8 cellular contexts compared by ENCODE assay signal in the genomic region with DNA sequence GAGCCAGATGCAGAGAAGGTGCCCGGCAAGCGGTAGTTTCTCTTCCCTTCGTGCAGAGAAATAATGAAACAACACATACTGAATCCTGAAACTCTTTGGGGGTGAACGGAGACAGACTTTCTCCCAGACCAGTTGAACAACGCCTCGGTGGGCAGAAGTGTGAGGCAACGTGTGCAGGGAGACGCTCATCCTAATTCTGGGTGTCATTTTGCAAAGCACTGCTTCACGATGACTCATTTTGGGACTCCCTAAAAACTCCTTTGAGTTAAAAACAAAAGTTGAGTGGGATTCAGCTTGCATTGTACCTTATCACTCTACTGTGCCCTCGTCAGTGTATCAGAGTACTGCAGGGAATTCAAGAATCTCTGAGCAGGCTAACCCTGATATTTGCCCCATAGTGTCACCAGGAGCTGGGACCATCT. TPM values are rescaled to one million over a fixed set of nuclear protein-coding genes. Genes with fewer than 3 reads are reported as not detected.
DNase-seq lines count a peak whose midpoint lies in the region; ATAC-seq and TF ChIP-seq lines count a peak whose summit lies in the region.

No MANE protein-coding gene starts in this region.

- H3K4me3 ChIP-seq in BE2C (ENCODE audit: low read depth, low read length) = no peak overlapping the region

- peak overlapping the region; percentile 39 for H3K4me3 Mint-ChIP-seq in memory B cell

- ATAC-seq in GM19463 (IDR thresholded peaks at IDR 0.05; ENCODE audit: unreplicated experiment) (peak; percentile 66), HG03196 (IDR thresholded peaks at IDR 0.05; ENCODE audit: unreplicated experiment) (peak; percentile 60), memory B cell (ENCODE audit: low read depth) (no peak)

- TF ChIP-seq CTCF in GM13977 (IDR thresholded peaks at IDR 0.05; ENCODE audit: extremely low read depth, insufficient read depth, missing control alignments) (no peak), BE2C (IDR thresholded peaks at IDR 0.05; ENCODE audit: low read depth, low read length) (no peak)

- in situ Hi-C loops in GM13977 (cut with MboI; ENCODE audit: low pct_unique_long_range_greater_than_20kb, low sequenced_read_pairs, unreplicated experiment) = no loop called here

- H3K9me3 Mint-ChIP-seq in memory B cell = no peaks in the 10 kb centered on the region

- no peaks in the 10 kb centered on the region for H3K4me1 ChIP-seq in BE2C

- H3K27ac Mint-ChIP-seq in memory B cell = peak overlapping the region; percentile 46

- DNase-seq in GM13977 (ENCODE audit: low spot score) = peak; percentile 79
- no peak for DNase-seq in memory B cell (ENCODE audit: low spot score in 2 of 2)
- DNase-seq in NCI-H2029 (lab: John Stamatoyannopoulos, UW) = no peak
- DNase-seq in BE2C = no peak
- DNase-seq in medulla oblongata (ENCODE audit: extremely low spot score) = no peak
- DNase-seq in NCI-H1930 (lab: John Stamatoyannopoulos, UW) = no peak

- H3K27me3 Mint-ChIP-seq in memory B cell = no peaks in the 10 kb centered on the region

- H3K4me1 Mint-ChIP-seq in memory B cell = peaks cover 26% of the 10 kb centered on the region

- H3K36me3 ChIP-seq in BE2C = no peaks in the 10 kb centered on the region

- no peaks in the 10 kb centered on the region for H3K9me3 ChIP-seq in BE2C

- H3K36me3 Mint-ChIP-seq in memory B cell = peaks cover 2% of the 10 kb centered on the region

- H3K27me3 ChIP-seq in BE2C = peaks cover 43% of the 10 kb centered on the region

RNA-seq across cellular contexts. Expression of gene NEK6, which starts 3.5 kb away (rescaled TPM):
- 0.46 TPM for polyA plus RNA-seq in BE2C (2012; ENCODE audit: insufficient read depth, insufficient read length, low read depth)
